In the genomic region with DNA sequence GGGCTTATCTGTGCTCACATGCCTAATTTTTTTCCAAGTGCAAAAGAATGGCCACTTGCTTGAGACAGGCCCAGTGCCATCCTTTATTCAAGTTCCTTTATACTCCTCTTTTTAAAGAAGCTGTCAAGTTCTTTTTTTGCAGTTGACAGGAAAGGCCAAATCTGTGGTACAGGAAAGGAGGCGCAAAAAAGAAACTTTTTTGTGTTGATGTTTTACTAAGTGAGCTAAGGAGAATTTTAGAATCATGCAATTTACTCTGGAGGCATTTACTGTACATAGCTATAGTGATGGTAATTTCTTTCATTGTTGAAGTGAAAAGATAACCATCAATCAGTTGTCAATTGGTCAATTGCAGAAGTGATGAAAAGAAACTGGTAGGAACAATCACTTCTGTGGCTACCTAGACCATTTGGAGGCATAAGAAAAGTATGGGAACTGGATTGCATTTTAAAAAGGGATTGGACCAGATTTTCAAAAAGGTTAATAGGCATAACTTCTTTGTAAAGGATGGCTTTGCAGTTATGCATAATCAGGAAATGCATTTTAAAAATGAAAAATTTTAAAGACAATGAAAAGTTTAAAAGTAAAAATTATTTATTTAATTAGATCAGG, we compare ENCODE assay signal across 20 cellular contexts.
DNase-seq lines count a peak whose midpoint lies in the region; ATAC-seq, FAIRE-seq and TF ChIP-seq lines count a peak whose summit lies in the region.
"Had no signal": no experiment of that assay in that cellular context is flagged by ENCODE, and none has a peak within 500 bp of the region (broad histone marks: within the 10 kb centered on the region; RNA-seq: fewer than 3 reads in every experiment).

No MANE protein-coding gene starts in this region.

- intact Hi-C loops in HepG2 (cut with micrococcal nuclease; ENCODE audit: unreplicated experiment): no loop called here
- intact Hi-C loops in right lobe of liver (cut with DNase I): no loop called here

- CTCF ChIA-PET in HepG2 (lab: Yijun Ruan, JAX; ENCODE audit: low intra/inter-chr PET ratio, low total read pairs): no interaction called here
- CTCF ChIA-PET in H1 (lab: Charles Lee; ENCODE audit: partially characterized antibody): interaction anchor here (0.6 to 0.7 kb wide), 3 partner anchors 14 to 40 kb away, joined by 3 read pairs; no protein-coding TSS in a partner anchor

- H3K4ac ChIP-seq in H1 (replicated peaks; ENCODE audit: insufficient read length, low read depth, low read length): no peak overlapping the region

- H2AK5ac ChIP-seq in H1 (ENCODE audit: low read depth, low read length): no peak overlapping the region

- H3K9ac ChIP-seq in HepG2 (ENCODE audit: insufficient read depth, low read depth, low read length) (no peak overlapping the region), H1 (replicated peaks in 1 of 4; ENCODE audit: extremely low read depth in 1 of 4, low read depth in 3 of 4, low read length in 3 of 4) (no peak overlapping the region)

- no peak overlapping the region for H2BK12ac ChIP-seq in H1 (ENCODE audit: low read depth, low read length)

- POLR2A ChIA-PET in HepG2 (lab: Yijun Ruan, JAX) (no interaction called here), H1 (lab: Charles Lee; ENCODE audit: partially characterized antibody) (no interaction called here)

- H3K9me3 ChIP-seq in HepG2 (ENCODE audit: low read length): no peaks in the 10 kb centered on the region
- H3K9me3 ChIP-seq in right lobe of liver: no peaks in the 10 kb centered on the region
- H3K9me3 ChIP-seq in H1 (ENCODE audit: insufficient read depth in 2 of 2, low read depth in 1 of 2, low read length in 1 of 2): no peaks in the 10 kb centered on the region

- H4K8ac ChIP-seq in H1 (ENCODE audit: extremely low read depth, insufficient read depth, low read length): no peak overlapping the region

- H3K4me1 ChIP-seq in HepG2 (ENCODE audit: insufficient read depth, low read length) (no peaks in the 10 kb centered on the region), right lobe of liver (no peaks in the 10 kb centered on the region), H1 (replicated peaks in 1 of 4; ENCODE audit: control insufficient read depth in 3 of 4, insufficient read depth in 4 of 4, low read length in 3 of 4) (peaks cover 0 to 7% (median 5%) of the 10 kb centered on the region in 4 experiments; a peak in 4 of 7 replicates)

- no peak for TF ChIP-seq POLR2A in HepG2 (IDR thresholded peaks at IDR 0.05; ENCODE audit: insufficient read depth in 1 of 2, low read depth in 2 of 2, low read length in 2 of 2)
- TF ChIP-seq POLR2A in right lobe of liver (IDR thresholded peaks at IDR 0.05): no peak
- no peak for TF ChIP-seq POLR2A in H1 (IDR thresholded peaks at IDR 0.05; ENCODE audit: control extremely low read depth in 1 of 2, low read depth in 2 of 2, low read length in 2 of 2)

- in situ Hi-C loops in HepG2 (cut with HindIII; ENCODE audit: extremely low pct_ligation_motif_present, low pct_unique_long_range_greater_than_20kb): no loop called here

- no peak overlapping the region for H2BK120ac ChIP-seq in H1 (replicated peaks; ENCODE audit: low read depth, low read length)

- H2AFZ ChIP-seq in HepG2 (ENCODE audit: low read length) (no peak overlapping the region), H1 (ENCODE audit: low read length) (no peak overlapping the region)

- no TSS peak for BruUV-seq in HepG2 (replicated peaks; lab: Mats Ljungman, UMichigan)

- H3K23ac ChIP-seq in H1 (ENCODE audit: insufficient read length): no peak overlapping the region

- no peaks in the 10 kb centered on the region for H3K36me3 ChIP-seq in HepG2 (replicated peaks in 1 of 2; ENCODE audit: control insufficient read depth in 1 of 2, insufficient read depth in 2 of 2, low read length in 2 of 2)
- no peaks in the 10 kb centered on the region for H3K36me3 ChIP-seq in right lobe of liver
- no peaks in the 10 kb centered on the region for H3K36me3 ChIP-seq in H1 (ENCODE audit: control insufficient read depth in 2 of 4, insufficient read depth in 4 of 4, low read length in 3 of 4)

- H4K20me1 ChIP-seq in HepG2 (ENCODE audit: insufficient read depth, low read length): no peaks in the 10 kb centered on the region
- no peaks in the 10 kb centered on the region for H4K20me1 ChIP-seq in H1 (replicated peaks in 1 of 2; ENCODE audit: control insufficient read depth in 1 of 2, insufficient read depth in 2 of 2, low read length in 2 of 2)

- H3K79me1 ChIP-seq in H1 (ENCODE audit: low read depth, low read length): no peaks in the 10 kb centered on the region

- H3K79me2 ChIP-seq in HepG2 (ENCODE audit: insufficient read depth, low read length): no peaks in the 10 kb centered on the region
- H3K79me2 ChIP-seq in H1 (ENCODE audit: control insufficient read depth in 1 of 2, insufficient read depth in 2 of 2, low read length in 2 of 2): no peaks in the 10 kb centered on the region

- H2BK15ac ChIP-seq in H1 (ENCODE audit: low read length): no peak overlapping the region

- no peak overlapping the region for H2BK5ac ChIP-seq in H1 (ENCODE audit: low read depth, low read length)

- H4K91ac ChIP-seq in H1 (replicated peaks; ENCODE audit: insufficient read length, low read length): no peak overlapping the region

- H3K23me2 ChIP-seq in H1 (ENCODE audit: low read depth, low read length): no peaks in the 10 kb centered on the region; the same call in 1 of the 2 replicates

- H3K56ac ChIP-seq in H1 (replicated peaks; ENCODE audit: insufficient read length, low read depth, low read length): no peak overlapping the region

- no peak for ATAC-seq in HepG2
- no peak for ATAC-seq in right lobe of liver
- no peak for ATAC-seq in HG02981 (IDR thresholded peaks at IDR 0.05; ENCODE audit: unreplicated experiment)

- H3K18ac ChIP-seq in H1 (ENCODE audit: extremely low read depth, low read length): no peak overlapping the region

- TF ChIP-seq RAD21 in HepG2 (CRISPR knock-in tag; IDR thresholded peaks at IDR 0.05) (no peak), H1 (IDR thresholded peaks at IDR 0.05 in 1 of 2, conservative IDR thresholded peaks at IDR 0.05 in 1 of 2; ENCODE audit: low read depth in 2 of 2, low read length in 2 of 2) (no peak)

- H4K5ac ChIP-seq in H1 (ENCODE audit: insufficient read length, low read depth, low read length): no peak overlapping the region

- H3K27ac ChIP-seq in HepG2 (ENCODE audit: extremely low read length, insufficient read depth, low read length) (no peak overlapping the region), right lobe of liver (no peak overlapping the region), H1 (ENCODE audit: low read depth, low read length) (no peak overlapping the region), layer of hippocampus (ENCODE audit: low read depth, low read length) (peak overlapping the region; percentile 14), temporal lobe (ENCODE audit: low read depth, low read length) (peak overlapping the region; percentile 12)
- H3K27ac ChIP-seq: 22Rv1, HL-60 had no signal

- TF ChIP-seq EP300 in HepG2 (IDR thresholded peaks at IDR 0.05; ENCODE audit: low read depth in 2 of 2, low read length in 2 of 2): no peak
- TF ChIP-seq EP300 in HepG2 (CRISPR knock-in tag; IDR thresholded peaks at IDR 0.05; ENCODE audit: borderline replicate concordance): no peak
- TF ChIP-seq EP300 in H1 (IDR thresholded peaks at IDR 0.05; ENCODE audit: borderline replicate concordance in 1 of 2, low read depth in 2 of 2, low read length in 2 of 2): no peak

- DNase-seq in HepG2 (ENCODE audit: low spot score) (no peak), right lobe of liver (no peak), H1 (ENCODE audit: low read depth in 1 of 2, low spot score in 2 of 2) (no peak), dedifferentiated amniotic fluid mesenchymal stem cell (ENCODE audit: extremely low spot score) (no peak), NCI-H345 treated with DMSO at 0.1 percent for 48 hours (lab: John Stamatoyannopoulos, UW; ENCODE audit: unreplicated experiment) (no peak)
- DNase-seq: Calu3; CD4-positive, alpha-beta memory T cell; DMS53; KG1; NCI-H1436; NCI-H446; NCI-H69; OCI-M1; RPMI8226; SIG-M5 had no signal

- H3K4me3 ChIP-seq in HepG2 (replicated peaks in 1 of 3; ENCODE audit: insufficient read depth in 1 of 3, low read depth in 2 of 3, low read length in 3 of 3) (no peak overlapping the region), right lobe of liver (no peak overlapping the region), H1 (ENCODE audit: extremely low read depth in 1 of 4, insufficient read depth in 2 of 4, low read depth in 3 of 4, low read length in 4 of 4) (no peak overlapping the region)

- FAIRE-seq in HepG2 (lab: Jason Lieb, UNC) (no peak), H1 (lab: Jason Lieb, UNC) (peak; percentile 13)

- 0 out of 2 replicates have a peak overlapping the region, but pooled peaks have one; percentile 48 for H2BK20ac ChIP-seq in H1 (ENCODE audit: low read length)

- TF ChIP-seq CTCF in HepG2 (CRISPR knock-in tag; IDR thresholded peaks at IDR 0.05) (no peak), right lobe of liver (IDR thresholded peaks at IDR 0.05) (no peak), H1 (IDR thresholded peaks at IDR 0.05; ENCODE audit: control extremely low read depth in 1 of 3, insufficient read depth in 1 of 3, low read depth in 1 of 3, low read length in 3 of 3) (no peak)

- WGBS in HepG2 (ENCODE audit: low lambda C conversion rate): 49% methylated on average over 1 of the region's 1 CpG
- 44% methylated on average over 1 of the region's 1 CpG for whole genome bisulfite sequencing in right lobe of liver (ENCODE audit: insufficient coverage, low coverage, low lambda C conversion rate, missing lambda C conversion rate)
- 73% methylated on average over 1 of the region's 1 CpG; no CpG with 5 or more reads in 1 of the 2 experiments for WGBS in H1 (ENCODE audit: extremely low coverage in 1 of 2, insufficient coverage in 1 of 2, insufficient read length in 1 of 2, insufficient replicate concordance in 2 of 2, low coverage in 1 of 2, low lambda C conversion rate in 2 of 2, missing lambda C conversion rate in 1 of 2), 2 experiments

- H3K27me3 ChIP-seq in HepG2 (ENCODE audit: control insufficient read depth in 1 of 2, insufficient read depth in 2 of 2, low read length in 2 of 2) (no peaks in the 10 kb centered on the region; a peak in 1 of 5 replicates), right lobe of liver (no peaks in the 10 kb centered on the region), H1 (replicated peaks in 1 of 4; ENCODE audit: control insufficient read depth in 3 of 4, extremely low read depth in 1 of 4, insufficient read depth in 3 of 4, low read length in 3 of 4) (no peaks in the 10 kb centered on the region), layer of hippocampus (ENCODE audit: control insufficient read depth, insufficient read depth, low read length) (no peaks in the 10 kb centered on the region)

- H3K14ac ChIP-seq in H1 (ENCODE audit: insufficient read length): no peak overlapping the region

- no peak overlapping the region for H3K4me2 ChIP-seq in HepG2 (ENCODE audit: low read depth, low read length)
- H3K4me2 ChIP-seq in H1 (ENCODE audit: insufficient read depth in 1 of 2, low read depth in 2 of 2, low read length in 2 of 2): no peak overlapping the region; a peak in 1 of 4 replicates

TF ChIP-seq in H1, 55 proteins besides CTCF, POLR2A, EP300 and RAD21 (continues in another document):
- peak; percentile 58; the same call in 1 of the 2 replicates for TF ChIP-seq EGR1 (IDR thresholded peaks at IDR 0.05; ENCODE audit: borderline replicate concordance, low read depth, low read length)
- 0 out of 2 replicates have a peak, but pooled peaks have one; percentile 20 for TF ChIP-seq TEAD4 (IDR thresholded peaks at IDR 0.05; ENCODE audit: low read depth, low read length)
- TF ChIP-seq HDAC2 (IDR thresholded peaks at IDR 0.05; ENCODE audit: borderline replicate concordance in 1 of 2, low read depth in 2 of 2, low read length in 2 of 2): no peak

Comparison
In these comparisons a context has a peak if more than half of its experiments do, and no peak if none do; other contexts are left out.
1. H3K27ac ChIP-seq: peak in layer of hippocampus (single experiment) and temporal lobe (single experiment); none in HepG2 (single experiment), right lobe of liver (0 of 3) and H1 (single experiment).